In the genomic region with DNA sequence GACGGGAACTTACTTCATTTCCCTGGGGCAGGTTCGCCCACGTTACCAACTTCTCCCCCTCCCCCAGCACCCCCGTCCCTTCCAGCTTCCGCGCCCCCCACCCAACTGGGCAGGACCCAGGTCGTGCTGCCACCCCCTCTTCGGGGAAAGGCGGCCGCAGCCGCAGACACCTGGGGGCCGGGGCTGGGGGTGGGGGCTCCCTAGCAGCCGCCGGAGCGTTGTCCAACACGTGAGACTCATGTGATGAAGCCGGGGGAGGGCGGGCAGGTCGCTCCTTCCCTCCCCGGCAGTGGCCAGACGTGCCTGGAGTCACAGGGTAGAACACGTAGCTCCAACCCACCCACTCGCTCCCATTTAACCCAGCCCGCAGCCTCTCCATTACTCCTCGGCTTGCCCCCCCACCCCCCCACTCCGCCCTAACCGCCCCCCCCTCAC, we compare ENCODE assay signal across 8 cellular contexts. TPM values are rescaled to one million over a fixed set of nuclear protein-coding genes. Genes with fewer than 3 reads are reported as not detected.
DNase-seq lines count a peak whose midpoint lies in the region; ATAC-seq, FAIRE-seq and TF ChIP-seq lines count a peak whose summit lies in the region.

No MANE protein-coding gene starts in this region.

- TF ChIP-seq CTCF in IMR-90 (conservative IDR thresholded peaks at IDR 0.05; ENCODE audit: low read depth, low read length) (no peak), neutrophil (IDR thresholded peaks at IDR 0.05) (peak; percentile 6)

- H3K36me3 ChIP-seq in IMR-90 (ENCODE audit: control insufficient read depth, insufficient read depth, low read length) (peaks cover 12% of the 10 kb centered on the region), neutrophil (peaks cover 11% of the 10 kb centered on the region), thymus (ENCODE audit: control insufficient read depth, insufficient read depth) (no peaks in the 10 kb centered on the region)

- peaks cover 3% of the 10 kb centered on the region; the same call in 1 of the 2 replicates for H3K9me1 ChIP-seq in IMR-90 (ENCODE audit: insufficient read depth, low read length)

- dilution Hi-C loops in IMR-90 (cut with HindIII; ENCODE audit: low sequenced_read_pairs, unreplicated experiment): no loop called here

- peak overlapping the region; percentile 55 for H3K4me3 ChIP-seq in IMR-90 (ENCODE audit: insufficient read depth, low read depth, low read length)
- peak overlapping the region; percentile 89 to 91 for H3K4me3 ChIP-seq in neutrophil (ENCODE audit: low read depth in 1 of 2, low read length in 1 of 2)
- H3K4me3 ChIP-seq in thymus (ENCODE audit: low read length): peak overlapping the region; percentile 49

- H3K14ac ChIP-seq in IMR-90 (replicated peaks; ENCODE audit: low read depth, low read length): no peak overlapping the region

- H4K91ac ChIP-seq in IMR-90 (ENCODE audit: insufficient read depth, low read depth, low read length): no peak overlapping the region

- POLR2A ChIA-PET in IMR-90 (lab: Charles Lee; ENCODE audit: unreplicated experiment): interaction anchor here (0.6 to 0.8 kb wide), 3 partner anchors 14 to 74 kb away, joined by 4 to 17 read pairs (median 5); no protein-coding TSS in a partner anchor

- H3K23ac ChIP-seq in IMR-90 (ENCODE audit: low read depth, low read length): no peak overlapping the region

- DNase-seq in DMS53 treated with DMSO at 0.1 percent for 48 hours (lab: John Stamatoyannopoulos, UW; ENCODE audit: unreplicated experiment) (peak; percentile 12), IMR-90 (peak; percentile 99), SIG-M5 (lab: John Stamatoyannopoulos, UW) (peak; percentile 87), frontal cortex (ENCODE audit: low spot score in 2 of 2) (peak; percentile 75 to 80)
- peak; percentile 94 for DNase-seq in activated naive CD4-positive, alpha-beta T cell treated with Interleukin-2 at 50 U/mL for 16 hours

- CTCF ChIA-PET in IMR-90 (lab: Yijun Ruan, JAX): interaction anchor here (0.7 to 1.7 kb wide), 4 partner anchors 44 to 268 kb away, joined by 3 to 11 read pairs (median 4); no protein-coding TSS in a partner anchor

- in situ Hi-C loops in IMR-90 (cut with MboI; ENCODE audit: low sequenced_read_pairs): loop anchor here (10.0 kb wide), 1 partner anchor 144 kb away; no protein-coding TSS in a partner anchor

- no peak overlapping the region for H4K8ac ChIP-seq in IMR-90 (ENCODE audit: low read depth in 2 of 2, low read length in 2 of 2)

- intact Hi-C loops in IMR-90 (cut with micrococcal nuclease): loop anchor here (1.0 to 5.0 kb wide), 3 partner anchors 137 to 258 kb away; a partner anchor contains a TSS

- H3K27me3 ChIP-seq in IMR-90 (ENCODE audit: control insufficient read depth, insufficient read depth, low read length) (no peaks in the 10 kb centered on the region), neutrophil (no peaks in the 10 kb centered on the region), thymus (ENCODE audit: control insufficient read depth, insufficient read depth) (peaks cover 16% of the 10 kb centered on the region)

- FAIRE-seq in frontal cortex (lab: Jason Lieb, UNC): no peak

- peak overlapping the region; percentile 40; the same call in 1 of the 2 replicates for H2BK120ac ChIP-seq in IMR-90 (ENCODE audit: low read depth, low read length)

- H4K5ac ChIP-seq in IMR-90 (ENCODE audit: low read depth, low read length): no peak overlapping the region

- no TSS peak for BruUV-seq in IMR-90 (replicated peaks; lab: Mats Ljungman, UMichigan)

- peaks cover 18% of the 10 kb centered on the region; the same call in 1 of the 2 replicates for H4K20me1 ChIP-seq in IMR-90 (ENCODE audit: insufficient read depth, low read length)

- no peak for TF ChIP-seq POLR2A in IMR-90 (IDR thresholded peaks at IDR 0.05; ENCODE audit: low read depth, low read length)

- H3K4me1 ChIP-seq in IMR-90 (ENCODE audit: control insufficient read depth, insufficient read depth, low read length) (peaks cover 17% of the 10 kb centered on the region), neutrophil (ENCODE audit: control insufficient read depth in 1 of 2, insufficient read depth in 1 of 2, low read depth in 1 of 2, low read length in 1 of 2) (peaks cover 66 to 67% of the 10 kb centered on the region in 2 experiments), thymus (ENCODE audit: control insufficient read depth, insufficient read depth, low read length) (peaks cover 8% of the 10 kb centered on the region)

- no peak overlapping the region; the same call in 1 of the 2 replicates for H3K18ac ChIP-seq in IMR-90 (ENCODE audit: low read depth, low read length)

- WGBS in IMR-90 (ENCODE audit: extremely low coverage in 2 of 2, insufficient read length in 1 of 2), 2 experiments: no CpG with 5 or more reads among the region's 27 CpGs
- under 1% methylated on average over 27 of the region's 27 CpGs for WGBS in thymus

- H3K56ac ChIP-seq in IMR-90 (ENCODE audit: extremely low read depth, insufficient read depth, low read length): no peak overlapping the region

- no peak overlapping the region for H2AK5ac ChIP-seq in IMR-90 (ENCODE audit: low read depth, low read length)

- peak overlapping the region; percentile 93 for H2AFZ ChIP-seq in IMR-90 (replicated peaks; ENCODE audit: low read length, poor library complexity)

- no peak overlapping the region for H2BK20ac ChIP-seq in IMR-90 (ENCODE audit: low read depth, low read length)

- peak overlapping the region; percentile 84 for H3K27ac ChIP-seq in IMR-90 (ENCODE audit: insufficient read depth, low read length)
- peak overlapping the region; percentile 92 for H3K27ac ChIP-seq in neutrophil
- H3K27ac ChIP-seq in thymus (ENCODE audit: low read depth): peak overlapping the region; percentile 72

- ATAC-seq in GM21576 (IDR thresholded peaks at IDR 0.05; ENCODE audit: unreplicated experiment) (peak; percentile 44), IMR-90 (ENCODE audit: low read depth) (peak; percentile 58)

- no peak overlapping the region for H3K9ac ChIP-seq in IMR-90 (ENCODE audit: low read depth, low read length)

- no peak overlapping the region for H2AK9ac ChIP-seq in IMR-90 (replicated peaks; ENCODE audit: low read depth, low read length, poor library complexity)

- no peaks in the 10 kb centered on the region for H3K9me3 ChIP-seq in IMR-90 (ENCODE audit: control insufficient read depth, insufficient read depth, low read length)
- no peaks in the 10 kb centered on the region for H3K9me3 ChIP-seq in neutrophil
- H3K9me3 ChIP-seq in thymus (ENCODE audit: control insufficient read depth): no peaks in the 10 kb centered on the region

- H2BK15ac ChIP-seq in IMR-90 (ENCODE audit: low read depth, low read length): no peak overlapping the region

- no peak for TF ChIP-seq RAD21 in IMR-90 (IDR thresholded peaks at IDR 0.05; ENCODE audit: low read length)

- peaks cover 13 to 41% of the 10 kb centered on the region in 2 experiments; a peak in 3 of 4 replicates for H3K79me1 ChIP-seq in IMR-90 (ENCODE audit: low read depth in 1 of 2, low read length in 2 of 2)

- H2BK5ac ChIP-seq in IMR-90 (ENCODE audit: low read depth, low read length, poor library complexity, severe bottlenecking): peak overlapping the region; percentile 93

- no peak overlapping the region for H3K4ac ChIP-seq in IMR-90 (ENCODE audit: low read depth, low read length)

- no peak overlapping the region; the same call in 1 of the 2 replicates for H3K4me2 ChIP-seq in IMR-90 (ENCODE audit: low read depth, low read length)

TF ChIP-seq in IMR-90, 13 proteins besides CTCF, POLR2A, EP300 and RAD21:
- TF ChIP-seq MXI1 (IDR thresholded peaks at IDR 0.05; ENCODE audit: borderline replicate concordance, low read depth, low read length) (peak; percentile 29; the same call in 1 of the 2 replicates), FOS (IDR thresholded peaks at IDR 0.05; ENCODE audit: low read depth, low read length) (peak; percentile 3; the same call in 1 of the 2 replicates), RFX5 (IDR thresholded peaks at IDR 0.05; ENCODE audit: low read depth, low read length) (no peak), NFE2L2 (IDR thresholded peaks at IDR 0.05; ENCODE audit: low read depth, low read length) (no peak), BHLHE40 (IDR thresholded peaks at IDR 0.05; ENCODE audit: low read depth, low read length) (peak; percentile 96)
- TF ChIP-seq, protein P1, sequence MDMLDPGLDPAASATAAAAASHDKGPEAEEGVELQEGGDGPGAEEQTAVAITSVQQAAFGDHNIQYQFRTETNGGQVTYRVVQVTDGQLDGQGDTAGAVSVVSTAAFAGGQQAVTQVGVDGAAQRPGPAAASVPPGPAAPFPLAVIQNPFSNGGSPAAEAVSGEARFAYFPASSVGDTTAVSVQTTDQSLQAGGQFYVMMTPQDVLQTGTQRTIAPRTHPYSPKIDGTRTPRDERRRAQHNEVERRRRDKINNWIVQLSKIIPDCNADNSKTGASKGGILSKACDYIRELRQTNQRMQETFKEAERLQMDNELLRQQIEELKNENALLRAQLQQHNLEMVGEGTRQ (IDR thresholded peaks at IDR 0.05; ENCODE audit: low read depth, low read length): peak; percentile 89

RNA-seq across cellular contexts. Expression of a gene that starts 0.3 kb away (rescaled TPM):
- total RNA-seq in IMR-90 (2012; rRNA removed) (22.8 and 24.2 TPM in 2 replicates), frontal cortex (2.9 TPM)
- polyA plus RNA-seq in IMR-90 (2012; rRNA removed) (31.1 and 31.8 TPM in 2 replicates), thymus (30.1 TPM)
- 26.0 and 43.6 TPM in 2 replicates for polyA plus RNA-seq in IMR-90 (2012; cell fraction: cytosol; rRNA removed)
- polyA plus RNA-seq in IMR-90 (2012; cell fraction: nucleus; rRNA removed; ENCODE audit: low replicate concordance): 147 and 366 TPM in 2 replicates

Comparison
In these comparisons a context has a peak if more than half of its experiments do, and no peak if none do; other contexts are left out.
1. Peak in every context shown above with its lines: DNase-seq, ATAC-seq, H3K4me3 ChIP-seq and H3K27ac ChIP-seq.
2. DNase-seq: peak in every context shown above with its lines; median percentile 99 in IMR-90; 94 in activated naive CD4-positive, alpha-beta T cell treated with Interleukin-2 at 50 U/mL for 16 hours; 87 in SIG-M5; 78 in frontal cortex; 12 in DMS53 treated with DMSO at 0.1 percent for 48 hours.